Comparison of ENCODE assay signal across 12 cellular contexts in genomic region chr4:118277243-118277642, GRCh38.
A peak's percentile ranks its signal among the peaks of the same experiment; 100 is the strongest.
DNase-seq lines count a peak whose midpoint lies in the region; ATAC-seq, FAIRE-seq and TF ChIP-seq lines count a peak whose summit lies in the region.
"Had no signal": no experiment of that assay in that cellular context is flagged by ENCODE, and none has a peak within 500 bp of the region (broad histone marks: within the 10 kb centered on the region; RNA-seq: fewer than 3 reads in every experiment).

No MANE protein-coding gene starts in this region.

- intact Hi-C loops in K562 (cut with micrococcal nuclease), result loop anchor here (10.0 kb wide), 2 partner anchors 202 to 1922 kb away; no protein-coding TSS in a partner anchor

- H3K27me3 ChIP-seq in DND-41 (ENCODE audit: insufficient read depth, low read length, poor library complexity), result no peaks in the 10 kb centered on the region
- no peaks in the 10 kb centered on the region for H3K27me3 ChIP-seq in Karpas-422 (ENCODE audit: low read length)
- H3K27me3 ChIP-seq in K562 (ENCODE audit: control insufficient read depth in 2 of 2, insufficient read depth in 2 of 2, low read length in 2 of 2), result no peaks in the 10 kb centered on the region
- no peaks in the 10 kb centered on the region for H3K27me3 ChIP-seq in right atrium auricular region

- H3K36me3 Mint-ChIP-seq in nephron (ENCODE audit: low read depth), result peaks cover 13% of the 10 kb centered on the region

- H3K9me3 ChIP-seq in DND-41 (ENCODE audit: insufficient read depth, low read length, severe bottlenecking) (no peaks in the 10 kb centered on the region), Karpas-422 (ENCODE audit: low read length) (no peaks in the 10 kb centered on the region), K562 (replicated peaks; ENCODE audit: control insufficient read depth, insufficient read depth, low read depth, low read length) (no peaks in the 10 kb centered on the region), right atrium auricular region (no peaks in the 10 kb centered on the region)

- no peak for TF ChIP-seq CTCF in DND-41 (IDR thresholded peaks at IDR 0.05; ENCODE audit: borderline replicate concordance, extremely low read depth, low read length, poor library complexity, severe bottlenecking)
- TF ChIP-seq CTCF in K562 (IDR thresholded peaks at IDR 0.05 in 2 of 3, conservative IDR thresholded peaks at IDR 0.05 in 1 of 3; ENCODE audit: insufficient read depth in 2 of 3, low read depth in 1 of 3, low read length in 3 of 3), result no peak
- no peak for TF ChIP-seq CTCF in nephron (IDR thresholded peaks at IDR 0.05; ENCODE audit: unreplicated experiment in 3 of 3)
- no peak for TF ChIP-seq CTCF in right atrium auricular region (IDR thresholded peaks at IDR 0.05)

- no peak for TF ChIP-seq POLR2A in K562 (conservative IDR thresholded peaks at IDR 0.05)

- TF ChIP-seq EP300 in K562 (IDR thresholded peaks at IDR 0.05; ENCODE audit: low read length), result no peak

- H3K4me1 ChIP-seq in DND-41 (ENCODE audit: insufficient read depth, low read length) (peaks cover 32% of the 10 kb centered on the region), Karpas-422 (ENCODE audit: low read length) (peaks cover 22% of the 10 kb centered on the region), K562 (replicated peaks in 1 of 2; ENCODE audit: control insufficient read depth in 2 of 2, insufficient read depth in 2 of 2, low read length in 2 of 2) (peaks cover 4 to 6% of the 10 kb centered on the region in 2 experiments; a peak in 2 of 5 replicates), right atrium auricular region (peaks cover 0 to 29% of the 10 kb centered on the region in 2 donors)

- H3K4me1 Mint-ChIP-seq in nephron, result peaks cover 34% of the 10 kb centered on the region

- WGBS in K562 (ENCODE audit: insufficient coverage, low coverage, missing lambda C conversion rate), result 83% methylated on average over 4 of the region's 4 CpGs

- CTCF ChIA-PET in K562 (lab: Yijun Ruan, JAX; ENCODE audit: low intra/inter-chr PET ratio), result no interaction called here

- H3K4me3 ChIP-seq in DND-41 (ENCODE audit: low read depth in 1 of 2, low read length in 2 of 2) (no peak overlapping the region), Karpas-422 (ENCODE audit: low read length) (no peak overlapping the region), K562 (peak overlapping the region; percentile 84; the same call in 1 of the 2 replicates), right atrium auricular region (no peak overlapping the region)

- FAIRE-seq in K562 (lab: Jason Lieb, UNC), result no peak
- FAIRE-seq: bronchial epithelial cell, HTR-8/SVneo had no signal

- in situ Hi-C loops in K562 (cut with MboI), result loop anchor here (25.0 kb wide), 1 partner anchor 410 kb away; the partner anchor contains the start of gene METTL14

- POLR2A ChIA-PET in K562 (lab: Yijun Ruan, JAX), result no interaction called here

- no TSS peak for BruUV-seq in K562 (replicated peaks; lab: Mats Ljungman, UMichigan)

- no peaks in the 10 kb centered on the region for H3K9me3 Mint-ChIP-seq in nephron

- ATAC-seq in DND-41 (ENCODE audit: insufficient read depth, low read depth) (no peak), K562 (no peak), HG03342 (IDR thresholded peaks at IDR 0.05; ENCODE audit: unreplicated experiment) (no peak)

- H3K9ac ChIP-seq in DND-41 (ENCODE audit: low read depth, low read length), result no peak overlapping the region
- no peak overlapping the region for H3K9ac ChIP-seq in Karpas-422 (ENCODE audit: low read length)
- peak overlapping the region in 1 of 2 experiments; percentile 99; a peak in 1 of 4 replicates for H3K9ac ChIP-seq in K562 (ENCODE audit: insufficient read depth in 1 of 2, low read depth in 2 of 2, low read length in 2 of 2)

- peaks cover 7% of the 10 kb centered on the region; the same call in 1 of the 2 replicates for H4K20me1 ChIP-seq in DND-41 (ENCODE audit: insufficient read depth, low read length)
- H4K20me1 ChIP-seq in Karpas-422 (ENCODE audit: insufficient read depth, low read depth, low read length), result peaks cover 13% of the 10 kb centered on the region; the same call in 1 of the 2 replicates
- H4K20me1 ChIP-seq in K562 (replicated peaks; ENCODE audit: control insufficient read depth, insufficient read depth, low read length), result no peaks in the 10 kb centered on the region

- H3K36me3 ChIP-seq in DND-41 (ENCODE audit: insufficient read depth, low read length) (peaks cover 33% of the 10 kb centered on the region), Karpas-422 (ENCODE audit: insufficient read depth, low read length) (peaks cover 30% of the 10 kb centered on the region), K562 (ENCODE audit: control insufficient read depth, insufficient read depth, low read length) (peaks cover 34% of the 10 kb centered on the region), right atrium auricular region (no peaks in the 10 kb centered on the region)

- no peak for TF ChIP-seq RAD21 in K562 (CRISPR knock-in tag; conservative IDR thresholded peaks at IDR 0.05 in 1 of 2, IDR thresholded peaks at IDR 0.05 in 1 of 2)

- DNase-seq in DND-41 (no peak), Karpas-422 (no peak), K562 (ENCODE audit: extremely low read depth in 1 of 4, low spot score in 3 of 4) (peak in 1 of 4 experiments; percentile 5), right atrium auricular region (ENCODE audit: low spot score) (no peak), NCI-H1436 treated with DMSO at 0.1 percent for 48 hours (lab: John Stamatoyannopoulos, UW) (no peak)
- DNase-seq: erythroblast; NCI-H2081; stimulated activated CD4-positive, alpha-beta T cell treated with anti-CD3 and anti-CD28 coated beads, Interleukin-12 subunit alpha, Interleukin-12 subunit beta, amount 100 ng/mL, for 4 hours had no signal

- H3K27ac ChIP-seq in DND-41 (ENCODE audit: low read length), result no peak overlapping the region
- no peak overlapping the region for H3K27ac ChIP-seq in Karpas-422 (ENCODE audit: low read length)
- no peak overlapping the region for H3K27ac ChIP-seq in K562 (ENCODE audit: extremely low read depth, low read depth, low read length)
- no peak overlapping the region for H3K27ac ChIP-seq in right atrium auricular region

- H3K4me2 ChIP-seq in DND-41 (ENCODE audit: insufficient read depth, low read length) (0 out of 2 replicates have a peak overlapping the region, but pooled peaks have one; percentile 73), Karpas-422 (ENCODE audit: low read depth, low read length, poor library complexity, severe bottlenecking) (peak overlapping the region; percentile 80), K562 (ENCODE audit: insufficient read depth, low read length) (peak overlapping the region; percentile 98)

- H3K4me3 Mint-ChIP-seq in nephron, result peak overlapping the region; percentile 53 to 66 (median 65)

- H3K9me2 ChIP-seq in Karpas-422 (replicated peaks; ENCODE audit: insufficient read depth, low read length), result no peaks in the 10 kb centered on the region

- H3K9me1 ChIP-seq in K562 (ENCODE audit: control insufficient read depth, insufficient read depth, low read length), result no peaks in the 10 kb centered on the region

- H2AFZ ChIP-seq in DND-41 (ENCODE audit: low read depth, low read length), result no peak overlapping the region
- H2AFZ ChIP-seq in Karpas-422 (ENCODE audit: low read length), result no peak overlapping the region
- 0 out of 2 replicates have a peak overlapping the region, but pooled peaks have one; percentile 93 for H2AFZ ChIP-seq in K562 (ENCODE audit: low read depth, low read length)

- H3K79me2 ChIP-seq in DND-41 (ENCODE audit: insufficient read depth, low read length) (peaks cover 24% of the 10 kb centered on the region), Karpas-422 (ENCODE audit: low read length) (peaks cover 7% of the 10 kb centered on the region), K562 (ENCODE audit: control insufficient read depth, insufficient read depth, low read length) (peaks cover 38% of the 10 kb centered on the region)

- no peaks in the 10 kb centered on the region for H3K27me3 Mint-ChIP-seq in nephron (ENCODE audit: low read depth)

- H3K27ac Mint-ChIP-seq in nephron, result peak overlapping the region; percentile 62 to 95 (median 94)

TF ChIP-seq in K562, 482 proteins besides CTCF, POLR2A, EP300 and RAD21 (continues in another document):
- TF ChIP-seq ZNF592 (IDR thresholded peaks at IDR 0.05) (no peak), BCOR (IDR thresholded peaks at IDR 0.05) (no peak)
